Comparison of ENCODE assay signal across 12 cellular contexts in the genomic region with DNA sequence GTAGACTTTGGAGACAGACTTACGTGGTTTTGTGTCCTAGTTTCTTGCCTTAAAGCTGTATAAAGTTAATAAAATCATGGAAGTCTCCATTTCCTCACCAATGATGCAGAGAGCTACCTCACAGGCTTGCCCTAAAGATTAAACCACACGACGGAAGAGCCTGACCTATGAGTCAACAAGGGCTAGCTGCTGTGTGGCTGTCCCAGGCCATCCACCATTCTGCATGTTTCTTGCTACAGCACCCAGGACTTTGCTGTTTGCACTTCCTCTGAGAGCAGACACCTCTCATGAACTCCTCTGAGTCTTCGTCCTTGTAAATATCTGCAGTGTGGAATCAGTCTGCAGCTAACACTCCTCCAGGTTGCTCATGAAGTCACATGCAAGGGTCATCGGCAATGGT.
DNase-seq lines count a peak whose midpoint lies in the region; ATAC-seq and TF ChIP-seq lines count a peak whose summit lies in the region.
"Had no signal": no experiment of that assay in that cellular context is flagged by ENCODE, and none has a peak within 500 bp of the region (broad histone marks: within the 10 kb centered on the region; RNA-seq: fewer than 3 reads in every experiment).

No MANE protein-coding gene starts in this region.

- peak overlapping the region in 1 of 2 experiments; percentile 92; a peak in 2 of 4 replicates for H4K8ac ChIP-seq in IMR-90 (ENCODE audit: low read depth in 2 of 2, low read length in 2 of 2)

- dilution Hi-C loops in IMR-90 (cut with HindIII; ENCODE audit: low sequenced_read_pairs, unreplicated experiment) = no loop called here

- WGBS in IMR-90 (ENCODE audit: extremely low coverage in 2 of 2, insufficient read length in 1 of 2), 2 experiments = no CpG with 5 or more reads among the region's 5 CpGs

- peak overlapping the region; percentile 75; the same call in 2 of the 3 replicates for H2BK15ac ChIP-seq in IMR-90 (ENCODE audit: low read depth, low read length)

- peak overlapping the region; percentile 12; the same call in 1 of the 2 replicates for H2AK5ac ChIP-seq in IMR-90 (ENCODE audit: low read depth, low read length)

- no peak for TF ChIP-seq RAD21 in IMR-90 (IDR thresholded peaks at IDR 0.05; ENCODE audit: low read length)

- peaks cover 0 to 4% of the 10 kb centered on the region in 2 experiments; a peak in 1 of 4 replicates for H3K79me1 ChIP-seq in IMR-90 (ENCODE audit: low read depth in 1 of 2, low read length in 2 of 2)

- peaks cover 15% of the 10 kb centered on the region for H3K9me1 ChIP-seq in IMR-90 (ENCODE audit: insufficient read depth, low read length)

- H3K4me3 ChIP-seq in CD4-positive, alpha-beta memory T cell (ENCODE audit: low read length in 2 of 2) = no peak overlapping the region
- no peak overlapping the region for H3K4me3 ChIP-seq in IMR-90 (ENCODE audit: insufficient read depth, low read depth, low read length)
- H3K4me3 ChIP-seq: Peyer's patch, right lobe of liver had no signal

- peak overlapping the region; percentile 81; the same call in 1 of the 2 replicates for H2BK20ac ChIP-seq in IMR-90 (ENCODE audit: low read depth, low read length)

- H4K20me1 ChIP-seq in IMR-90 (ENCODE audit: insufficient read depth, low read length) = no peaks in the 10 kb centered on the region

- H2AK9ac ChIP-seq in IMR-90 (replicated peaks; ENCODE audit: low read depth, low read length, poor library complexity) = peak overlapping the region; percentile 19

- BruUV-seq in IMR-90 (replicated peaks; lab: Mats Ljungman, UMichigan) = no TSS peak

- H3K4ac ChIP-seq in IMR-90 (ENCODE audit: low read depth, low read length) = peak overlapping the region; percentile 83

- H3K9me3 ChIP-seq in CD4-positive, alpha-beta memory T cell (ENCODE audit: control insufficient read depth in 1 of 2, low read length in 2 of 2) = no peaks in the 10 kb centered on the region
- H3K9me3 ChIP-seq in IMR-90 (ENCODE audit: control insufficient read depth, insufficient read depth, low read length) = no peaks in the 10 kb centered on the region
- H3K9me3 ChIP-seq: Peyer's patch, right lobe of liver had no signal

- 0 out of 2 replicates have a peak overlapping the region, but pooled peaks have one; percentile 0 for H3K56ac ChIP-seq in IMR-90 (ENCODE audit: extremely low read depth, insufficient read depth, low read length)

- POLR2A ChIA-PET in CD4-positive, alpha-beta memory T cell (lab: Charles Lee; ENCODE audit: partially characterized antibody) = interaction anchor here (0.8 to 3.8 kb wide), 16 partner anchors 9 to 162 kb away, joined by 3 to 33 read pairs (median 3); a partner anchor contains a TSS
- POLR2A ChIA-PET in IMR-90 (lab: Charles Lee; ENCODE audit: unreplicated experiment) = no interaction called here

- TF ChIP-seq CTCF in IMR-90 (conservative IDR thresholded peaks at IDR 0.05; ENCODE audit: low read depth, low read length) (no peak), omental fat pad (IDR thresholded peaks at IDR 0.05) (no peak)

- H3K9ac ChIP-seq in IMR-90 (ENCODE audit: low read depth, low read length) = no peak overlapping the region
- H3K9ac ChIP-seq: KMS-11 had no signal

- H3K4me1 ChIP-seq in CD4-positive, alpha-beta memory T cell (ENCODE audit: insufficient read depth, low read length) = peaks cover 31% of the 10 kb centered on the region
- peaks cover 18% of the 10 kb centered on the region for H3K4me1 ChIP-seq in IMR-90 (ENCODE audit: control insufficient read depth, insufficient read depth, low read length)
- H3K4me1 ChIP-seq: Peyer's patch, right lobe of liver had no signal

- H3K4me1 Mint-ChIP-seq in CD4-positive, alpha-beta memory T cell = peaks cover 32 to 49% (median 38%) of the 10 kb centered on the region in 4 donors
- peaks cover 44% of the 10 kb centered on the region for H3K4me1 Mint-ChIP-seq in activated T-helper 2 cell treated with anti-CD3 and anti-CD28 coated beads, Interferon-gamma antibody, Interleukin-2, Interleukin-4, amounts not matched to agents 10 μg/mL and 5 μg/mL and 100 μg/mL, durations not matched to agents 14 hours and 24 hours and 36 hours (ENCODE audit: low read depth)

- H3K14ac ChIP-seq in IMR-90 (replicated peaks; ENCODE audit: low read depth, low read length) = peak overlapping the region; percentile 84

- DNase-seq in CD4-positive, alpha-beta memory T cell = peak in 2 of 5 donors; percentile 6 to 32
- DNase-seq in IMR-90 = peak; percentile 84
- no peak for DNase-seq in activated T-helper 2 cell treated with anti-CD3 and anti-CD28 coated beads, Interferon-gamma antibody, Interleukin-2, Interleukin-4, amounts not matched to agents 10 μg/mL and 5 μg/mL and 100 μg/mL, durations not matched to agents 14 hours and 24 hours and 36 hours (ENCODE audit: low spot score)
- DNase-seq in iris pigment epithelial cell (ENCODE audit: low read depth) = peak; percentile 85
- no peak for DNase-seq in SHP77 (lab: John Stamatoyannopoulos, UW)
- DNase-seq in omental fat pad (ENCODE audit: low spot score) = no peak
- DNase-seq in NCI-H187 (lab: John Stamatoyannopoulos, UW) = no peak
- no peak for DNase-seq in COLO668 (lab: John Stamatoyannopoulos, UW; ENCODE audit: unreplicated experiment)
- DNase-seq: effector memory CD4-positive, alpha-beta T cell; Peyer's patch; right lobe of liver had no signal

- no peaks in the 10 kb centered on the region for H3K27me3 ChIP-seq in CD4-positive, alpha-beta memory T cell (ENCODE audit: insufficient read depth, low read length)
- H3K27me3 ChIP-seq in IMR-90 (ENCODE audit: control insufficient read depth, insufficient read depth, low read length) = no peaks in the 10 kb centered on the region
- H3K27me3 ChIP-seq: Peyer's patch, right lobe of liver had no signal

- H3K4me3 Mint-ChIP-seq in CD4-positive, alpha-beta memory T cell = peak overlapping the region in 4 of 8 donors; percentile 9 to 39 (median 28)
- no peak overlapping the region for H3K4me3 Mint-ChIP-seq in activated T-helper 2 cell treated with anti-CD3 and anti-CD28 coated beads, Interferon-gamma antibody, Interleukin-2, Interleukin-4, amounts not matched to agents 10 μg/mL and 5 μg/mL and 100 μg/mL, durations not matched to agents 14 hours and 24 hours and 36 hours (ENCODE audit: low read depth)

- peak overlapping the region; percentile 46; the same call in 1 of the 2 replicates for H3K23ac ChIP-seq in IMR-90 (ENCODE audit: low read depth, low read length)

- peak overlapping the region; percentile 76 for H2BK5ac ChIP-seq in IMR-90 (ENCODE audit: low read depth, low read length, poor library complexity, severe bottlenecking)

- H2AFZ ChIP-seq in IMR-90 (replicated peaks; ENCODE audit: low read length, poor library complexity) = peak overlapping the region; percentile 71

- H2BK120ac ChIP-seq in IMR-90 (ENCODE audit: low read depth, low read length) = peak overlapping the region; percentile 92

- peak overlapping the region; percentile 65; the same call in 1 of the 2 replicates for H3K18ac ChIP-seq in IMR-90 (ENCODE audit: low read depth, low read length)

- no peak for TF ChIP-seq POLR2A in IMR-90 (IDR thresholded peaks at IDR 0.05; ENCODE audit: low read depth, low read length)

- H4K91ac ChIP-seq in IMR-90 (ENCODE audit: insufficient read depth, low read depth, low read length) = peak overlapping the region; percentile 65

- H3K4me2 ChIP-seq in IMR-90 (ENCODE audit: low read depth, low read length) = no peak overlapping the region
- H3K4me2 ChIP-seq: KMS-11 had no signal

- in situ Hi-C loops in IMR-90 (cut with MboI; ENCODE audit: low sequenced_read_pairs) = no loop called here

- no peaks in the 10 kb centered on the region for H3K27me3 Mint-ChIP-seq in CD4-positive, alpha-beta memory T cell
- peaks cover 3% of the 10 kb centered on the region for H3K27me3 Mint-ChIP-seq in activated T-helper 2 cell treated with anti-CD3 and anti-CD28 coated beads, Interferon-gamma antibody, Interleukin-2, Interleukin-4, amounts not matched to agents 10 μg/mL and 5 μg/mL and 100 μg/mL, durations not matched to agents 14 hours and 24 hours and 36 hours (ENCODE audit: low read depth)

- H3K36me3 ChIP-seq in CD4-positive, alpha-beta memory T cell (ENCODE audit: insufficient read depth, low read length) = no peaks in the 10 kb centered on the region
- H3K36me3 ChIP-seq in IMR-90 (ENCODE audit: control insufficient read depth, insufficient read depth, low read length) = no peaks in the 10 kb centered on the region
- H3K36me3 ChIP-seq: Peyer's patch, right lobe of liver had no signal

- CTCF ChIA-PET in CD4-positive, alpha-beta memory T cell (lab: Charles Lee; ENCODE audit: partially characterized antibody) = interaction anchor here (1.0 to 1.9 kb wide), 5 partner anchors 50 to 161 kb away, joined by 3 to 13 read pairs (median 3); a partner anchor contains a TSS
- CTCF ChIA-PET in IMR-90 (lab: Yijun Ruan, JAX) = interaction anchor here (0.8 kb wide), 1 partner anchor 12 kb away, joined by 3 read pairs; no protein-coding TSS in a partner anchor

- no peaks in the 10 kb centered on the region for H3K36me3 Mint-ChIP-seq in CD4-positive, alpha-beta memory T cell
- peaks cover 4% of the 10 kb centered on the region for H3K36me3 Mint-ChIP-seq in activated T-helper 2 cell treated with anti-CD3 and anti-CD28 coated beads, Interferon-gamma antibody, Interleukin-2, Interleukin-4, amounts not matched to agents 10 μg/mL and 5 μg/mL and 100 μg/mL, durations not matched to agents 14 hours and 24 hours and 36 hours (ENCODE audit: low read depth)

- ATAC-seq in IMR-90 (ENCODE audit: low read depth) (peak; percentile 86), omental fat pad (ENCODE audit: low FRiP score) (no peak)

- H3K9me3 Mint-ChIP-seq in CD4-positive, alpha-beta memory T cell = no peaks in the 10 kb centered on the region
- peaks cover 6% of the 10 kb centered on the region for H3K9me3 Mint-ChIP-seq in activated T-helper 2 cell treated with anti-CD3 and anti-CD28 coated beads, Interferon-gamma antibody, Interleukin-2, Interleukin-4, amounts not matched to agents 10 μg/mL and 5 μg/mL and 100 μg/mL, durations not matched to agents 14 hours and 24 hours and 36 hours

- H4K5ac ChIP-seq in IMR-90 (ENCODE audit: low read depth, low read length) = no peak overlapping the region

- peak overlapping the region; percentile 52 to 86 (median 68) for H3K27ac Mint-ChIP-seq in CD4-positive, alpha-beta memory T cell
- peak overlapping the region; percentile 46 for H3K27ac Mint-ChIP-seq in activated T-helper 2 cell treated with anti-CD3 and anti-CD28 coated beads, Interferon-gamma antibody, Interleukin-2, Interleukin-4, amounts not matched to agents 10 μg/mL and 5 μg/mL and 100 μg/mL, durations not matched to agents 14 hours and 24 hours and 36 hours

- intact Hi-C loops in CD4-positive, alpha-beta memory T cell (cut with micrococcal nuclease) = loop anchor here (5.0 kb wide), 3 partner anchors 59 to 139 kb away; no protein-coding TSS in a partner anchor
- intact Hi-C loops in IMR-90 (cut with micrococcal nuclease) = loop anchor here (5.0 kb wide), 1 partner anchor 161 kb away; a partner anchor contains a TSS
- intact Hi-C loops in activated T-helper 2 cell treated with anti-CD3 and anti-CD28 coated beads, Interferon-gamma antibody, Interleukin-2, Interleukin-4, amounts not matched to agents 10 μg/mL and 5 μg/mL and 100 μg/mL, durations not matched to agents 14 hours and 24 hours and 36 hours (cut with micrococcal nuclease) = loop anchor here (1.0 to 10.0 kb wide), 9 partner anchors 32 to 804 kb away; no protein-coding TSS in a partner anchor

- H3K27ac ChIP-seq in CD4-positive, alpha-beta memory T cell (ENCODE audit: low read depth, low read length) = no peak overlapping the region
- H3K27ac ChIP-seq in IMR-90 (ENCODE audit: insufficient read depth, low read length) = no peak overlapping the region
- H3K27ac ChIP-seq: KMS-11, Peyer's patch, right lobe of liver had no signal

Comparison
In these comparisons a context has a peak if more than half of its experiments do, and no peak if none do; other contexts are left out.
1. DNase-seq: peak in IMR-90 (single experiment) and iris pigment epithelial cell (single experiment); none in activated T-helper 2 cell treated with anti-CD3 and anti-CD28 coated beads, Interferon-gamma antibody, Interleukin-2, Interleukin-4, amounts not matched to agents 10 μg/mL and 5 μg/mL and 100 μg/mL, durations not matched to agents 14 hours and 24 hours and 36 hours (single experiment), SHP77 (0 of 2), omental fat pad (single experiment), NCI-H187 (0 of 2) and COLO668 (single experiment).